ENCODE assay signal across 18 cellular contexts in genomic region chr12:106097011-106097410, GRCh38. TPM values are rescaled to one million over a fixed set of nuclear protein-coding genes. Genes with fewer than 3 reads are reported as not detected.
A peak's percentile ranks its signal among the peaks of the same experiment; 100 is the strongest.
DNase-seq lines count a peak whose midpoint lies in the region; ATAC-seq and TF ChIP-seq lines count a peak whose summit lies in the region.
"Had no signal": no experiment of that assay in that cellular context is flagged by ENCODE, and none has a peak within 500 bp of the region (broad histone marks: within the 10 kb centered on the region; RNA-seq: fewer than 3 reads in every experiment).

No MANE protein-coding gene starts in this region.

- no peaks in the 10 kb centered on the region; the same call in 1 of the 2 replicates for H3K9me2 ChIP-seq in PC-3 (replicated peaks; ENCODE audit: low read length)

- H3K27ac ChIP-seq in PC-3 (ENCODE audit: low read length) (no peak overlapping the region), epithelial cell of prostate (peak overlapping the region; percentile 27), mesenchymal stem cell (ENCODE audit: low read length, poor library complexity, severe bottlenecking) (no peak overlapping the region), tibial nerve (peak overlapping the region in 3 of 4 donors; percentile 62 to 77 (median 77)), mammary epithelial cell (ENCODE audit: insufficient read depth, low read depth, low read length) (no peak overlapping the region)
- H3K27ac ChIP-seq: BLaER1 treated with 17β-estradiol and CSF1 and Interleukin-3, amounts not matched to agents 10 nM and 100 nM had no signal

- no peaks in the 10 kb centered on the region for H4K20me1 ChIP-seq in PC-3 (ENCODE audit: low read length)
- no peaks in the 10 kb centered on the region for H4K20me1 ChIP-seq in mammary epithelial cell (ENCODE audit: insufficient read depth, low read length)
- H4K20me1 ChIP-seq: BLaER1 treated with 17β-estradiol and CSF1 and Interleukin-3, amounts not matched to agents 10 nM and 100 nM had no signal

- H4K8ac ChIP-seq in mesenchymal stem cell (ENCODE audit: low read length), result no peak overlapping the region

- H3K23ac ChIP-seq in mesenchymal stem cell (ENCODE audit: low read length in 2 of 2), result no peak overlapping the region

- no peaks in the 10 kb centered on the region for H3K27me3 ChIP-seq in PC-3 (ENCODE audit: low read length)
- no peaks in the 10 kb centered on the region for H3K27me3 ChIP-seq in mesenchymal stem cell (ENCODE audit: control insufficient read depth in 1 of 2, insufficient read depth in 1 of 2, low read length in 2 of 2)
- H3K27me3 ChIP-seq in tibial nerve, result no peaks in the 10 kb centered on the region
- no peaks in the 10 kb centered on the region for H3K27me3 ChIP-seq in mammary epithelial cell (ENCODE audit: insufficient read depth, low read length)
- H3K27me3 ChIP-seq: BLaER1 treated with 17β-estradiol and CSF1 and Interleukin-3, amounts not matched to agents 10 nM and 100 nM; upper lobe of left lung had no signal

- H3K9ac ChIP-seq in PC-3 (ENCODE audit: low read length) (no peak overlapping the region), mesenchymal stem cell (ENCODE audit: low read length) (peak overlapping the region; percentile 56), mammary epithelial cell (ENCODE audit: insufficient read depth, low read length) (no peak overlapping the region)
- H3K9ac ChIP-seq: BLaER1 treated with 17β-estradiol and CSF1 and Interleukin-3, amounts not matched to agents 10 nM and 100 nM had no signal

- no peak overlapping the region for H4K91ac ChIP-seq in mesenchymal stem cell (ENCODE audit: low read length)

- BruUV-seq in PC-3 (replicated peaks; lab: Mats Ljungman, UMichigan), result no TSS peak
- no TSS peak for BruUV-seq in mammary epithelial cell (replicated peaks; lab: Mats Ljungman, UMichigan)

- 96% methylated on average over 1 of the region's 2 CpGs for WGBS in mesenchymal stem cell
- whole genome bisulfite sequencing in tibial nerve, 2 donors, result 75 to 88% methylated on average over 2 of the region's 2 CpGs
- 97% methylated on average over 2 of the region's 2 CpGs for WGBS in mammary epithelial cell (ENCODE audit: low coverage, missing lambda C conversion rate)

- no peaks in the 10 kb centered on the region for H3F3A ChIP-seq in PC-3 (ENCODE audit: low read length, unreplicated experiment)

- no peak overlapping the region for H2BK15ac ChIP-seq in mesenchymal stem cell (ENCODE audit: low read depth, poor library complexity, severe bottlenecking)

- H3K4me3 ChIP-seq in PC-3 (ENCODE audit: low read length) (no peak overlapping the region), mesenchymal stem cell (ENCODE audit: insufficient read depth in 1 of 2, low read depth in 1 of 2, low read length in 2 of 2) (no peak overlapping the region), tibial nerve (no peak overlapping the region), mammary epithelial cell (replicated peaks in 1 of 3; ENCODE audit: insufficient read depth in 1 of 3, low read depth in 2 of 3, low read length in 3 of 3) (no peak overlapping the region)
- H3K4me3 ChIP-seq: BLaER1 treated with 17β-estradiol and CSF1 and Interleukin-3, amounts not matched to agents 10 nM and 100 nM; upper lobe of left lung had no signal

- H2AK5ac ChIP-seq in mesenchymal stem cell (ENCODE audit: low read length, severe bottlenecking), result no peak overlapping the region

- H2BK12ac ChIP-seq in mesenchymal stem cell (ENCODE audit: low read length in 2 of 2), result no peak overlapping the region

- H2BK5ac ChIP-seq in mesenchymal stem cell (ENCODE audit: low read depth, low read length, poor library complexity, severe bottlenecking), result no peak overlapping the region

- H3K14ac ChIP-seq in mesenchymal stem cell (ENCODE audit: low read length in 2 of 2), result no peak overlapping the region

- in situ Hi-C loops in mammary epithelial cell (cut with MboI; ENCODE audit: low sequenced_read_pairs in 2 of 2), result no loop called here

- H3K9me3 ChIP-seq in PC-3 (ENCODE audit: low read length), result no peaks in the 10 kb centered on the region
- no peaks in the 10 kb centered on the region for H3K9me3 ChIP-seq in mesenchymal stem cell (ENCODE audit: control insufficient read depth, low read length)
- H3K9me3 ChIP-seq in tibial nerve, result no peaks in the 10 kb centered on the region
- H3K9me3 ChIP-seq in mammary epithelial cell (replicated peaks; ENCODE audit: insufficient read depth, low read length), result no peaks in the 10 kb centered on the region
- H3K9me3 ChIP-seq: BLaER1 treated with 17β-estradiol and CSF1 and Interleukin-3, amounts not matched to agents 10 nM and 100 nM; upper lobe of left lung had no signal

- TF ChIP-seq EP300 in tibial nerve (IDR thresholded peaks at IDR 0.05), result no peak

- intact Hi-C loops in PC-3 (cut with micrococcal nuclease), result no loop called here
- intact Hi-C loops in mammary epithelial cell (cut with micrococcal nuclease), result no loop called here

- no peak overlapping the region for H2BK120ac ChIP-seq in mesenchymal stem cell (ENCODE audit: low read depth, low read length)

- H3K36me3 ChIP-seq in PC-3 (ENCODE audit: low read depth, low read length), result no peaks in the 10 kb centered on the region
- H3K36me3 ChIP-seq in mesenchymal stem cell (ENCODE audit: control insufficient read depth in 1 of 2, insufficient read depth in 2 of 2, low read depth in 1 of 2, low read length in 2 of 2), result peaks cover 0 to 28% of the 10 kb centered on the region in 2 experiments
- H3K36me3 ChIP-seq in tibial nerve, result no peaks in the 10 kb centered on the region
- H3K36me3 ChIP-seq in mammary epithelial cell (ENCODE audit: insufficient read depth, low read length), result no peaks in the 10 kb centered on the region
- H3K36me3 ChIP-seq: BLaER1 treated with 17β-estradiol and CSF1 and Interleukin-3, amounts not matched to agents 10 nM and 100 nM; upper lobe of left lung had no signal

- ATAC-seq in PC-3, result peak; percentile 55
- no peak for ATAC-seq in GM19035 (IDR thresholded peaks at IDR 0.05; ENCODE audit: unreplicated experiment)
- ATAC-seq: activated naive CD4-positive, alpha-beta T cell treated with anti-CD3 and anti-CD28 coated beads, Interleukin-2, amount 50 U/mL, for 72 hours had no signal

- CTCF ChIA-PET in PC-3 (lab: Charles Lee), result interaction anchor here (0.5 kb wide), 1 partner anchor 52 kb away, joined by 3 read pairs; no protein-coding TSS in a partner anchor
- CTCF ChIA-PET in mammary epithelial cell (lab: Charles Lee; ENCODE audit: low non-redundant PET), result no interaction called here

- TF ChIP-seq CTCF in PC-3 (conservative IDR thresholded peaks at IDR 0.05; ENCODE audit: low read depth, low read length), result no peak
- no peak for TF ChIP-seq CTCF in tibial nerve (IDR thresholded peaks at IDR 0.05)
- TF ChIP-seq CTCF in mammary epithelial cell (conservative IDR thresholded peaks at IDR 0.05 in 1 of 2, IDR thresholded peaks at IDR 0.05 in 1 of 2; ENCODE audit: extremely low read depth in 1 of 2, insufficient read depth in 1 of 2, low read depth in 1 of 2, low read length in 2 of 2), result no peak

- H3K4me1 ChIP-seq in PC-3 (ENCODE audit: insufficient read depth, low read length) (peaks cover 32% of the 10 kb centered on the region), mesenchymal stem cell (ENCODE audit: control insufficient read depth, insufficient read depth, low read depth, low read length) (peaks cover 13% of the 10 kb centered on the region), tibial nerve (peaks cover 0 to 73% (median 1%) of the 10 kb centered on the region in 4 donors), mammary epithelial cell (ENCODE audit: insufficient read depth, low read length) (no peaks in the 10 kb centered on the region)
- H3K4me1 ChIP-seq: upper lobe of left lung had no signal

- POLR2A ChIA-PET in PC-3 (lab: Charles Lee; ENCODE audit: unreplicated experiment), result interaction anchor here (0.7 kb wide), 1 partner anchor 18 kb away, joined by 4 read pairs; no protein-coding TSS in a partner anchor

- peaks cover 46% of the 10 kb centered on the region for H3K79me1 ChIP-seq in mesenchymal stem cell (replicated peaks; ENCODE audit: low read length, poor library complexity, severe bottlenecking)

- H3K4ac ChIP-seq in mesenchymal stem cell (ENCODE audit: low read depth in 1 of 2, low read length in 2 of 2), result no peak overlapping the region

- DNase-seq in PC-3, result peak; percentile 62
- DNase-seq in epithelial cell of prostate (ENCODE audit: low read depth, low spot score), result peak; percentile 29
- peak; percentile 22 for DNase-seq in mesenchymal stem cell
- DNase-seq in tibial nerve (ENCODE audit: low spot score in 2 of 2), result no peak
- no peak for DNase-seq in iPS-NIHi7 (ENCODE audit: extremely low spot score)
- no peak for DNase-seq in mammary epithelial cell
- DNase-seq: activated CD4-positive, alpha-beta T cell treated with anti-CD3 and anti-CD28 coated beads, Interleukin-2, amount 10 ng/mL, durations not matched to agents 24 days and 14 days; DND-41; KBM-7; NCI-H1092; NCI-H2171 treated with DMSO at 0.1 percent for 48 hours; SHP77 treated with DMSO at 0.1 percent for 48 hours; stimulated activated CD4-positive, alpha-beta T cell treated with anti-CD3 and anti-CD28 coated beads, Interleukin-2, amount 100 ng/mL, for 48 hours; T-helper 9 cell; upper lobe of left lung had no signal

- no peak for TF ChIP-seq POLR2A in tibial nerve (IDR thresholded peaks at IDR 0.05)

- H3K4me2 ChIP-seq in PC-3 (ENCODE audit: low read length) (no peak overlapping the region), mesenchymal stem cell (ENCODE audit: low read length, poor library complexity, severe bottlenecking) (no peak overlapping the region), mammary epithelial cell (ENCODE audit: insufficient read depth, low read depth, low read length) (no peak overlapping the region)
- H3K4me2 ChIP-seq: BLaER1 treated with 17β-estradiol and CSF1 and Interleukin-3, amounts not matched to agents 10 nM and 100 nM had no signal

- H2AFZ ChIP-seq in PC-3 (ENCODE audit: low read length) (no peak overlapping the region), mesenchymal stem cell (ENCODE audit: low read depth, low read length) (no peak overlapping the region), mammary epithelial cell (ENCODE audit: low read depth, low read length) (no peak overlapping the region)

- dilution Hi-C loops in mammary epithelial cell (cut with HindIII; ENCODE audit: low sequenced_read_pairs), result no loop called here

- no peak overlapping the region for H3K18ac ChIP-seq in mesenchymal stem cell (ENCODE audit: low read depth in 1 of 2, low read length in 2 of 2)

- H3K79me2 ChIP-seq in PC-3 (ENCODE audit: low read length) (no peaks in the 10 kb centered on the region), mammary epithelial cell (ENCODE audit: insufficient read depth, low read length) (no peaks in the 10 kb centered on the region)

RNA-seq across cellular contexts. Expression of gene NUAK1, which starts 41.7 kb away (rescaled TPM):
- 9.8 and 11.0 TPM in 2 replicates for total RNA-seq in PC-3 (2014; rRNA removed)
- 8.2 TPM for polyA plus RNA-seq in mesenchymal stem cell (2013, experiment 1 of 2)
- 7.9 TPM for polyA plus RNA-seq in mesenchymal stem cell (2013, experiment 2 of 2)
- 10 to 100 TPM; 32.0 to 47.9 (median 33.5) TPM for total RNA-seq in tibial nerve
- 10 to 100 TPM; 12.5 to 39.8 TPM for total RNA-seq in mammary epithelial cell
- 7.4 TPM for polyA plus RNA-seq in mammary epithelial cell
- polyA minus RNA-seq in mammary epithelial cell, result 21.2 TPM
- total RNA-seq: activated CD4-positive, alpha-beta T cell treated with anti-CD3 and anti-CD28 coated beads, Interleukin-2, amount 10 ng/mL, durations not matched to agents 24 days and 14 days; activated naive CD4-positive, alpha-beta T cell treated with anti-CD3 and anti-CD28 coated beads, Interleukin-2, amount 50 U/mL, for 72 hours had no signal

Comparison
In these comparisons a context has a peak if more than half of its experiments do, and no peak if none do; other contexts are left out.
1. DNase-seq: peak in PC-3 (single experiment), epithelial cell of prostate (single experiment) and mesenchymal stem cell (single experiment); none in tibial nerve (0 of 2), iPS-NIHi7 (single experiment) and mammary epithelial cell (single experiment).
2. H3K27ac ChIP-seq: peak in epithelial cell of prostate (single experiment) and tibial nerve (3 of 4); none in PC-3 (single experiment), mesenchymal stem cell (single experiment) and mammary epithelial cell (single experiment).